Comparison of ENCODE assay signal across 8 cellular contexts in genomic region chr1:940121-941026, GRCh38. TPM values are rescaled to one million over a fixed set of nuclear protein-coding genes. Genes with fewer than 3 reads are reported as not detected.
DNase-seq lines count a peak whose midpoint lies in the region; ATAC-seq and TF ChIP-seq lines count a peak whose summit lies in the region.

No MANE protein-coding gene starts in this region.

- H3K4me2 ChIP-seq in mesenchymal stem cell (ENCODE audit: low read length, poor library complexity, severe bottlenecking), result peak overlapping the region; percentile 83

- H3K27me3 ChIP-seq in mesenchymal stem cell (ENCODE audit: control insufficient read depth in 1 of 2, insufficient read depth in 1 of 2, low read length in 2 of 2) (peaks cover 27 to 30% of the 10 kb centered on the region in 2 experiments), upper lobe of right lung (peaks cover 72% of the 10 kb centered on the region)

- peak; percentile 3 for ATAC-seq in upper lobe of right lung
- ATAC-seq in GM19455 (IDR thresholded peaks at IDR 0.05; ENCODE audit: unreplicated experiment), result no peak

- TF ChIP-seq CTCF in AG09319 (IDR thresholded peaks at IDR 0.05; ENCODE audit: low read depth, low read length), result no peak
- TF ChIP-seq CTCF in upper lobe of right lung (IDR thresholded peaks at IDR 0.05), result no peak

- H2AFZ ChIP-seq in mesenchymal stem cell (ENCODE audit: low read depth, low read length), result peak overlapping the region; percentile 39

- H3K9ac ChIP-seq in mesenchymal stem cell (ENCODE audit: low read length), result no peak overlapping the region

- peak overlapping the region; percentile 22 to 99 for H2BK12ac ChIP-seq in mesenchymal stem cell (ENCODE audit: low read length in 2 of 2)

- H3K4ac ChIP-seq in mesenchymal stem cell (ENCODE audit: low read depth in 1 of 2, low read length in 2 of 2), result peak overlapping the region; percentile 83 to 94

- H3K9me3 ChIP-seq in mesenchymal stem cell (ENCODE audit: control insufficient read depth, low read length) (no peaks in the 10 kb centered on the region), upper lobe of right lung (no peaks in the 10 kb centered on the region)

- H2BK120ac ChIP-seq in mesenchymal stem cell (ENCODE audit: low read depth, low read length), result peak overlapping the region; percentile 8

- intact Hi-C loops in upper lobe of right lung (cut with DNase I), result no loop called here

- peak overlapping the region in 1 of 2 experiments; percentile 35 for H3K14ac ChIP-seq in mesenchymal stem cell (ENCODE audit: low read length in 2 of 2)

- no peak overlapping the region for H2AK5ac ChIP-seq in mesenchymal stem cell (ENCODE audit: low read length, severe bottlenecking)

- peak overlapping the region; percentile 90 to 99 for H3K18ac ChIP-seq in mesenchymal stem cell (ENCODE audit: low read depth in 1 of 2, low read length in 2 of 2)

- no peak overlapping the region for H2BK15ac ChIP-seq in mesenchymal stem cell (ENCODE audit: low read depth, poor library complexity, severe bottlenecking)

- peak overlapping the region; percentile 45 to 49 for H3K4me3 ChIP-seq in mesenchymal stem cell (ENCODE audit: insufficient read depth in 1 of 2, low read depth in 1 of 2, low read length in 2 of 2)
- peak overlapping the region; percentile 36 for H3K4me3 ChIP-seq in upper lobe of right lung

- DNase-seq in AG09319 (ENCODE audit: extremely low read depth, low read depth), result peak; percentile 47
- peak; percentile 84 for DNase-seq in H4 (ENCODE audit: low spot score)
- DNase-seq in RPMI7951 (ENCODE audit: low read depth), result peak; percentile 67
- DNase-seq in ecto neural progenitor cell (ENCODE audit: low spot score), result peak; percentile 78
- DNase-seq in mesenchymal stem cell, result peak; percentile 71
- DNase-seq in upper lobe of right lung, result no peak
- DNase-seq in SKM-1 (lab: John Stamatoyannopoulos, UW; ENCODE audit: unreplicated experiment), result no peak

- no peak overlapping the region for H3K27ac ChIP-seq in mesenchymal stem cell (ENCODE audit: low read length, poor library complexity, severe bottlenecking)
- H3K27ac ChIP-seq in upper lobe of right lung, result peak overlapping the region; percentile 30

- WGBS in mesenchymal stem cell, result under 1% methylated on average over 72 of the region's 86 CpGs

- H4K8ac ChIP-seq in mesenchymal stem cell (ENCODE audit: low read length), result peak overlapping the region; percentile 74

- H3K36me3 ChIP-seq in mesenchymal stem cell (ENCODE audit: control insufficient read depth in 1 of 2, insufficient read depth in 2 of 2, low read depth in 1 of 2, low read length in 2 of 2) (peaks cover 5 to 12% of the 10 kb centered on the region in 2 experiments), upper lobe of right lung (peaks cover 5% of the 10 kb centered on the region)

- peak overlapping the region; percentile 96 for H4K91ac ChIP-seq in mesenchymal stem cell (ENCODE audit: low read length)

- peaks cover 77% of the 10 kb centered on the region for H3K4me1 ChIP-seq in mesenchymal stem cell (ENCODE audit: control insufficient read depth, insufficient read depth, low read depth, low read length)
- peaks cover 22% of the 10 kb centered on the region for H3K4me1 ChIP-seq in upper lobe of right lung

- H2BK5ac ChIP-seq in mesenchymal stem cell (ENCODE audit: low read depth, low read length, poor library complexity, severe bottlenecking), result peak overlapping the region; percentile 61

- no peaks in the 10 kb centered on the region for H3K79me1 ChIP-seq in mesenchymal stem cell (replicated peaks; ENCODE audit: low read length, poor library complexity, severe bottlenecking)

- H3K23ac ChIP-seq in mesenchymal stem cell (ENCODE audit: low read length in 2 of 2), result peak overlapping the region in 1 of 2 experiments; percentile 67

RNA-seq across cellular contexts. Expression of gene SAMD11, which starts 16.7 kb away (rescaled TPM):
- 39.7 and 116 TPM in 2 replicates for total RNA-seq in H4 (2014; rRNA removed; shearing (Covaris generic))
- 0.20 and 0.48 TPM in 2 replicates for total RNA-seq in RPMI7951 (2014; rRNA removed; shearing (Covaris generic))
- 2.2 TPM for polyA plus RNA-seq in mesenchymal stem cell (2013, experiment 1 of 2)
- polyA plus RNA-seq in mesenchymal stem cell (2013, experiment 2 of 2), result 1.9 TPM
- total RNA-seq in upper lobe of right lung, result 6.0 TPM

RNA-seq across cellular contexts. Expression of gene NOC2L, which starts 18.7 kb away (rescaled TPM):
- 78.4 and 90.7 TPM in 2 replicates for total RNA-seq in H4 (2014; rRNA removed; shearing (Covaris generic))
- 68.1 and 71.6 TPM in 2 replicates for total RNA-seq in RPMI7951 (2014; rRNA removed; shearing (Covaris generic))
- polyA plus RNA-seq in mesenchymal stem cell (2013, experiment 1 of 2), result 32.5 TPM
- polyA plus RNA-seq in mesenchymal stem cell (2013, experiment 2 of 2), result 33.0 TPM
- 54.5 TPM for total RNA-seq in upper lobe of right lung

RNA-seq across cellular contexts. Expression of gene KLHL17, which starts 20.0 kb away (rescaled TPM):
- 1.9 and 5.7 TPM in 2 replicates for total RNA-seq in H4 (2014; rRNA removed; shearing (Covaris generic))
- 5.0 and 5.4 TPM in 2 replicates for total RNA-seq in RPMI7951 (2014; rRNA removed; shearing (Covaris generic))
- polyA plus RNA-seq in mesenchymal stem cell (2013, experiment 1 of 2), result 11.5 TPM
- 12.5 TPM for polyA plus RNA-seq in mesenchymal stem cell (2013, experiment 2 of 2)
- 17.0 TPM for total RNA-seq in upper lobe of right lung

RNA-seq across cellular contexts. Expression of gene PLEKHN1, which starts 25.9 kb away (rescaled TPM):
- total RNA-seq in H4 (2014; rRNA removed; shearing (Covaris generic)), result 0.08 and 1.2 TPM in 2 replicates
- 0.60 and 0.88 TPM in 2 replicates for total RNA-seq in RPMI7951 (2014; rRNA removed; shearing (Covaris generic))
- 0.75 TPM for polyA plus RNA-seq in mesenchymal stem cell (2013, experiment 1 of 2)
- polyA plus RNA-seq in mesenchymal stem cell (2013, experiment 2 of 2), result 0.60 TPM
- 2.1 TPM for total RNA-seq in upper lobe of right lung

RNA-seq across cellular contexts. Expression of gene PERM1, which starts 41.5 kb away (rescaled TPM):
- total RNA-seq in H4 (2014; rRNA removed; shearing (Covaris generic)), result 0.19 TPM in 1 of 2 replicates, not detected in the other
- 0.12 TPM in 1 of 2 replicates, not detected in the other for total RNA-seq in RPMI7951 (2014; rRNA removed; shearing (Covaris generic))
- polyA plus RNA-seq in mesenchymal stem cell (2013, experiment 1 of 2), result not detected
- not detected for polyA plus RNA-seq in mesenchymal stem cell (2013, experiment 2 of 2)
- total RNA-seq in upper lobe of right lung, result 0.35 TPM

Comparison
In these comparisons a context has a peak if more than half of its experiments do, and no peak if none do; other contexts are left out.
1. DNase-seq: peak in AG09319 (single experiment), H4 (single experiment), RPMI7951 (single experiment), ecto neural progenitor cell (single experiment) and mesenchymal stem cell (single experiment); none in upper lobe of right lung (single experiment) and SKM-1 (single experiment).